29 cellular contexts compared by ENCODE assay signal in genomic region chr5:54289769-54290168, GRCh38.
"Had no signal": no experiment of that assay in that cellular context is flagged by ENCODE, and none has a peak within 500 bp of the region (broad histone marks: within the 10 kb centered on the region; RNA-seq: fewer than 3 reads in every experiment).

No MANE protein-coding gene starts in this region.

- H3K4me1 ChIP-seq: SJCRH30 had no signal

- H3K4me3 ChIP-seq: SJCRH30 had no signal

- H3K9me3 Mint-ChIP-seq: central memory CD8-positive, alpha-beta T cell had no signal

- H3K27me3 Mint-ChIP-seq: activated B cell treated with CpG ODN at 0.5 μM for 24 hours; activated CD4-positive, alpha-beta memory T cell treated with anti-CD3 and anti-CD28 coated beads, Interleukin-2, amount 10 ng/mL, durations not matched to agents 7 days and 5 days; activated naive CD8-positive, alpha-beta T cell; activated T-helper 17 cell treated with anti-CD3 and anti-CD28 coated beads, Interleukin-2, amount 50 U/mL, for 72 hours; brain; central memory CD8-positive, alpha-beta T cell had no signal

- H3K4me3 Mint-ChIP-seq: activated B cell treated with CpG ODN at 0.5 μM for 24 hours; activated CD4-positive, alpha-beta memory T cell treated with anti-CD3 and anti-CD28 coated beads, Interleukin-2, amount 10 ng/mL, durations not matched to agents 7 days and 5 days; activated naive CD4-positive, alpha-beta T cell treated with anti-CD3 and anti-CD28 coated beads for 36 hours; activated naive CD8-positive, alpha-beta T cell; activated T-helper 17 cell treated with anti-CD3 and anti-CD28 coated beads, Interleukin-2, amount 50 U/mL, for 72 hours; brain; central memory CD8-positive, alpha-beta T cell; T-helper 1 cell treated with Interleukin-12 subunit alpha and Interleukin-12 subunit beta and Interleukin-4 antibody, amounts not matched to agents 30 μg/mL and 1 μg/mL, for 36 hours had no signal

- H3K27ac Mint-ChIP-seq: activated B cell treated with CpG ODN at 0.5 μM for 24 hours; activated CD4-positive, alpha-beta memory T cell treated with anti-CD3 and anti-CD28 coated beads, Interleukin-2, amount 10 ng/mL, durations not matched to agents 7 days and 5 days; activated naive CD4-positive, alpha-beta T cell treated with anti-CD3 and anti-CD28 coated beads for 36 hours; activated naive CD8-positive, alpha-beta T cell; activated T-helper 17 cell treated with anti-CD3 and anti-CD28 coated beads, Interleukin-2, amount 50 U/mL, for 72 hours; brain; T-helper 1 cell treated with Interleukin-12 subunit alpha and Interleukin-12 subunit beta and Interleukin-4 antibody, amounts not matched to agents 30 μg/mL and 1 μg/mL, for 36 hours had no signal

- DNase-seq: activated B cell treated with CpG ODN at 0.5 μM for 24 hours; activated CD4-positive, alpha-beta memory T cell treated with anti-CD3 and anti-CD28 coated beads, Interleukin-2, amount 10 ng/mL, durations not matched to agents 7 days and 5 days; activated CD4-positive, alpha-beta T cell treated with anti-CD3 and anti-CD28 coated beads, Interleukin-2, amount 50 U/mL, for 1 hour; activated gamma-delta T cell; activated naive CD4-positive, alpha-beta T cell treated with anti-CD3 and anti-CD28 coated beads for 36 hours; activated T-cell treated with anti-CD3 and anti-CD28 coated beads for 4 hours; activated T-cell treated with anti-CD3 and anti-CD28 coated beads, Interleukin-2, amount 50 U/mL, for 48 hours; amygdala; KBM-7; NCI-H1048; NCI-H1417; NCI-H1930; NCI-H2107; NCI-H2171 treated with DMSO at 0.1 percent for 48 hours; NCI-H226; NCI-H526; NCI-H82; OCI-M1; Right ventricle myocardium superior; SJCRH30; T-helper 9 cell had no signal

- H3K27me3 ChIP-seq: SJCRH30 had no signal

- H3K4me1 Mint-ChIP-seq: activated CD4-positive, alpha-beta memory T cell treated with anti-CD3 and anti-CD28 coated beads, Interleukin-2, amount 10 ng/mL, durations not matched to agents 7 days and 5 days had no signal

- H3K9me3 ChIP-seq: SJCRH30 had no signal

- ATAC-seq: activated T-helper 17 cell treated with anti-CD3 and anti-CD28 coated beads, Interleukin-2, amount 50 U/mL, for 72 hours; Panc1; SK-N-SH treated with all-trans-retinoic acid at 6 μM for 48 hours had no signal

- H3K36me3 ChIP-seq: SJCRH30 had no signal

- H3K27ac ChIP-seq: RWPE1, SJCRH30 had no signal
